In genomic region chr4:99856166-99856565, GRCh38 we compare ENCODE assay signal across 10 cellular contexts. TPM values are rescaled to one million over a fixed set of nuclear protein-coding genes. Genes with fewer than 3 reads are reported as not detected.
A peak's percentile ranks its signal among the peaks of the same experiment; 100 is the strongest.
DNase-seq lines count a peak whose midpoint lies in the region; ATAC-seq, FAIRE-seq and TF ChIP-seq lines count a peak whose summit lies in the region.
"Had no signal": no experiment of that assay in that cellular context is flagged by ENCODE, and none has a peak within 500 bp of the region (broad histone marks: within the 10 kb centered on the region; RNA-seq: fewer than 3 reads in every experiment).

No MANE protein-coding gene starts in this region.

- no peak for TF ChIP-seq CTCF in omental fat pad (IDR thresholded peaks at IDR 0.05)

- peak; percentile 57 for ATAC-seq in omental fat pad (ENCODE audit: low FRiP score)

- FAIRE-seq in GM18507 (lab: Jason Lieb, UNC): peak; percentile 46

- DNase-seq in GM18507 (ENCODE audit: extremely low spot score, insufficient read length, low read depth) (no peak), NOMO-1 treated with dmso at 0.1 percent for 144 hours (lab: John Stamatoyannopoulos, UW; ENCODE audit: unreplicated experiment) (peak; percentile 81), dedifferentiated amniotic fluid mesenchymal stem cell (ENCODE audit: extremely low spot score) (peak; percentile 47), omental fat pad (ENCODE audit: low spot score) (no peak), SW480 (ENCODE audit: low spot score) (no peak), NCI-H748 (lab: John Stamatoyannopoulos, UW; ENCODE audit: unreplicated experiment) (no peak), 8988T (no peak), GOT3 (lab: John Stamatoyannopoulos, UW) (no peak)
- DNase-seq: activated gamma-delta T cell, NCI-H187 had no signal

RNA-seq across cellular contexts. Expression of gene LAMTOR3, which starts 38.1 kb away (rescaled TPM):
- 10 to 100 TPM; 41.3 to 48.9 (median 43.6) TPM for total RNA-seq in omental fat pad

RNA-seq across cellular contexts. Expression of gene DAPP1, which starts 39.5 kb away (rescaled TPM):
- total RNA-seq in omental fat pad: 1 to 10 TPM; 1.6 to 6.1 (median 4.2) TPM

Comparison
In these comparisons a context has a peak if more than half of its experiments do, and no peak if none do; other contexts are left out.
1. DNase-seq: peak in NOMO-1 treated with dmso at 0.1 percent for 144 hours (single experiment) and dedifferentiated amniotic fluid mesenchymal stem cell (single experiment); none in GM18507 (single experiment), omental fat pad (single experiment), SW480 (single experiment), NCI-H748 (single experiment), 8988T (single experiment) and GOT3 (single experiment).